In genomic region chr7:157386979-157387800, GRCh38 we compare ENCODE assay signal across 1 cellular context.
TF ChIP-seq lines count a peak whose summit lies in the region.

No MANE protein-coding gene starts in this region.

TF ChIP-seq in SK-N-SH, 30 proteins besides CTCF, POLR2A, EP300 and RAD21 (continued from another document):
- TF ChIP-seq YY1 (IDR thresholded peaks at IDR 0.05; ENCODE audit: low read depth) (0 out of 2 replicates have a peak, but pooled peaks have one; percentile 17), JUND (IDR thresholded peaks at IDR 0.05) (no peak), CHD2 (IDR thresholded peaks at IDR 0.05; ENCODE audit: low read length, partially characterized antibody) (peak; percentile 84), NFIC (IDR thresholded peaks at IDR 0.05; ENCODE audit: borderline replicate concordance) (no peak), POLR2AphosphoS5 (IDR thresholded peaks at IDR 0.05; ENCODE audit: low read depth, low read length) (no peak; the same call in 1 of the 2 replicates), GATA2 (CRISPR knock-in tag; IDR thresholded peaks at IDR 0.05) (no peak), FOXM1 (IDR thresholded peaks at IDR 0.05; ENCODE audit: low read depth) (no peak), MXI1 (IDR thresholded peaks at IDR 0.05; ENCODE audit: low read depth, low read length) (peak; percentile 96), SIN3A (IDR thresholded peaks at IDR 0.05; ENCODE audit: borderline replicate concordance, low read depth, low read length) (peak; percentile 83; the same call in 1 of the 2 replicates)
